ENCODE assay signal across 1 cellular context in genomic region chr17:27879987-27880608, GRCh38.
TF ChIP-seq lines count a peak whose summit lies in the region.

No MANE protein-coding gene starts in this region.

TF ChIP-seq in K562, 482 proteins besides CTCF, POLR2A, EP300 and RAD21 (continued from another document and continues in another):
- TF ChIP-seq HES1 (IDR thresholded peaks at IDR 0.05; ENCODE audit: low read depth) (no peak), HMGN3 (IDR thresholded peaks at IDR 0.05; ENCODE audit: borderline replicate concordance, extremely low read depth, insufficient read length, low read depth, low read length) (no peak), C11orf30 (IDR thresholded peaks at IDR 0.05; ENCODE audit: low read depth) (0 out of 2 replicates have a peak, but pooled peaks have one; percentile 23), RB1 (IDR thresholded peaks at IDR 0.05; ENCODE audit: low read depth) (peak; percentile 49; the same call in 1 of the 2 replicates), BRF2 (IDR thresholded peaks at IDR 0.05; ENCODE audit: borderline replicate concordance, insufficient read depth, insufficient read length) (no peak), CHD7 (IDR thresholded peaks at IDR 0.05; ENCODE audit: low read depth, low read length) (no peak), DEAF1 (CRISPR knock-in tag; IDR thresholded peaks at IDR 0.05) (peak; percentile 77; the same call in 1 of the 2 replicates), ZNF212 (CRISPR knock-in tag; IDR thresholded peaks at IDR 0.05) (no peak), MXI1 (IDR thresholded peaks at IDR 0.05; ENCODE audit: low read depth, low read length) (no peak), TAF7 (tag; IDR thresholded peaks at IDR 0.05) (no peak), NKRF (IDR thresholded peaks at IDR 0.05; ENCODE audit: borderline replicate concordance) (no peak), KAT7 (CRISPR knock-in tag; IDR thresholded peaks at IDR 0.05; ENCODE audit: borderline replicate concordance) (no peak), KLF16 (IDR thresholded peaks at IDR 0.05) (peak; percentile 61; the same call in 1 of the 2 replicates), E2F3 (CRISPR knock-in tag; IDR thresholded peaks at IDR 0.05) (no peak), PRMT5 (CRISPR knock-in tag; IDR thresholded peaks at IDR 0.05) (no peak), TAF15 (IDR thresholded peaks at IDR 0.05; ENCODE audit: low read depth, low read length) (no peak), DACH1 (IDR thresholded peaks at IDR 0.05; ENCODE audit: partially characterized antibody) (peak; percentile 24), MCM3 (IDR thresholded peaks at IDR 0.05) (no peak), STAG1 (CRISPR knock-in tag; IDR thresholded peaks at IDR 0.05; ENCODE audit: borderline replicate concordance) (peak; percentile 42; the same call in 1 of the 2 replicates), MAFG (tag; conservative IDR thresholded peaks at IDR 0.05) (peak; percentile 61), RBM25 (IDR thresholded peaks at IDR 0.05; ENCODE audit: low read depth, low read length, severe bottlenecking) (no peak), CC2D1A (IDR thresholded peaks at IDR 0.05) (peak; percentile 34; the same call in 1 of the 2 replicates), ZNF699 (CRISPR knock-in tag; IDR thresholded peaks at IDR 0.05; ENCODE audit: insufficient replicate concordance) (no peak), NRF1 (conservative IDR thresholded peaks at IDR 0.05 in 1 of 2, IDR thresholded peaks at IDR 0.05 in 1 of 2) (no peak), CHD1 (IDR thresholded peaks at IDR 0.05; ENCODE audit: low read length) (no peak), MYNN (IDR thresholded peaks at IDR 0.05) (no peak), MYNN (CRISPR knock-in tag; IDR thresholded peaks at IDR 0.05) (no peak), ZNF695 (CRISPR knock-in tag; IDR thresholded peaks at IDR 0.05) (no peak), TFAP4 (CRISPR knock-in tag; IDR thresholded peaks at IDR 0.05; ENCODE audit: borderline replicate concordance) (peak; percentile 38; the same call in 1 of the 2 replicates), ZNF316 (IDR thresholded peaks at IDR 0.05) (peak; percentile 54)
- TF ChIP-seq, protein P1, sequence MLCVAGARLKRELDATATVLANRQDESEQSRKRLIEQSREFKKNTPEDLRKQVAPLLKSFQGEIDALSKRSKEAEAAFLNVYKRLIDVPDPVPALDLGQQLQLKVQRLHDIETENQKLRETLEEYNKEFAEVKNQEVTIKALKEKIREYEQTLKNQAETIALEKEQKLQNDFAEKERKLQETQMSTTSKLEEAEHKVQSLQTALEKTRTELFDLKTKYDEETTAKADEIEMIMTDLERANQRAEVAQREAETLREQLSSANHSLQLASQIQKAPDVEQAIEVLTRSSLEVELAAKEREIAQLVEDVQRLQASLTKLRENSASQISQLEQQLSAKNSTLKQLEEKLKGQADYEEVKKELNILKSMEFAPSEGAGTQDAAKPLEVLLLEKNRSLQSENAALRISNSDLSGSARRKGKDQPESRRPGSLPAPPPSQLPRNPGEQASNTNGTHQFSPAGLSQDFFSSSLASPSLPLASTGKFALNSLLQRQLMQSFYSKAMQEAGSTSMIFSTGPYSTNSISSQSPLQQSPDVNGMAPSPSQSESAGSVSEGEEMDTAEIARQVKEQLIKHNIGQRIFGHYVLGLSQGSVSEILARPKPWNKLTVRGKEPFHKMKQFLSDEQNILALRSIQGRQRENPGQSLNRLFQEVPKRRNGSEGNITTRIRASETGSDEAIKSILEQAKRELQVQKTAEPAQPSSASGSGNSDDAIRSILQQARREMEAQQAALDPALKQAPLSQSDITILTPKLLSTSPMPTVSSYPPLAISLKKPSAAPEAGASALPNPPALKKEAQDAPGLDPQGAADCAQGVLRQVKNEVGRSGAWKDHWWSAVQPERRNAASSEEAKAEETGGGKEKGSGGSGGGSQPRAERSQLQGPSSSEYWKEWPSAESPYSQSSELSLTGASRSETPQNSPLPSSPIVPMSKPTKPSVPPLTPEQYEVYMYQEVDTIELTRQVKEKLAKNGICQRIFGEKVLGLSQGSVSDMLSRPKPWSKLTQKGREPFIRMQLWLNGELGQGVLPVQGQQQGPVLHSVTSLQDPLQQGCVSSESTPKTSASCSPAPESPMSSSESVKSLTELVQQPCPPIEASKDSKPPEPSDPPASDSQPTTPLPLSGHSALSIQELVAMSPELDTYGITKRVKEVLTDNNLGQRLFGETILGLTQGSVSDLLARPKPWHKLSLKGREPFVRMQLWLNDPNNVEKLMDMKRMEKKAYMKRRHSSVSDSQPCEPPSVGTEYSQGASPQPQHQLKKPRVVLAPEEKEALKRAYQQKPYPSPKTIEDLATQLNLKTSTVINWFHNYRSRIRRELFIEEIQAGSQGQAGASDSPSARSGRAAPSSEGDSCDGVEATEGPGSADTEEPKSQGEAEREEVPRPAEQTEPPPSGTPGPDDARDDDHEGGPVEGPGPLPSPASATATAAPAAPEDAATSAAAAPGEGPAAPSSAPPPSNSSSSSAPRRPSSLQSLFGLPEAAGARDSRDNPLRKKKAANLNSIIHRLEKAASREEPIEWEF (CRISPR knock-in tag; IDR thresholded peaks at IDR 0.05) = no peak
